ENCODE assay signal across 8 cellular contexts in the genomic region with DNA sequence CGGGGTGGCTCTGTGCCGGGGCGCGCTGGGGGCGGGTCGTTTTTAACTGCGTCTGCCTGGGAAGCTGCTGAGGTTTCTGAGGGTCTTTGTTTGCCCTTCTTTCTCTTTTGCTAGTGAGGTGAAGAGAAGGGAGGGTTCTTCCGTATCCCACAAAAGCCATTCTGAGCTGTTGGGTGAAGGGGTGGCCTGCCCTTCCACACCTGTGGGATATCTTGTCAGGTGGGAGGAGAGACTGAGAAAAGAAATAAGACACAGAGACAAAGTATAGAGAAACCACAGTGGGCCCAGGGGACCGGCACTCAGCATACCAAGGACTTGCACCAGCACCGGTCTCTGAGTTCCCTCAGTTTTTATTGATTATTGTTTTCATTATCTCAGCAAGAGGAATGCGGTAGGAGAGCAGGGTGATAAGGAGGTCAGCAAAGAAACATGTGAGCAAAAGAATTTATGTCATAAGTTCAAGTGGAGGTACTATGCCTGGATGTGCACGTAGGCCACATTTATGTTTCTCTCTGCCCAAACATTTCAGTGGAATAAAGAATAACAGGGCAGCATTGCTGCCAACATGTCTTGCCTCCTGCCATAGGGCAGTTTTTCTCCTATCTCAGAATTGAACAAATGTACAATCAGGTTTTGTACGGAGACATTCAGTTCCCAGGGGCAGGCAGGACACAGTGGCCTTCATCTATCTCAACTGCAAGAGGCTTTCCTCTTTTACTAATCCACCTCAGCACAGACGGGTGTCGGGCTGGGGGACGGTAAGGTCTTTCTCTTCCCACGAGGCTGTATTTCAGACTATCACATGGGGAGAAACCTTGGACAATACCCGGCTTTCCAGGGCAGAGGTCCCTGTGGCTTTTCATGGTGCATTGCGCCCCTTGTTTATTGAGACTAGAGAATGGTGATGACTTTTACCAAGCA. TPM values are rescaled to one million over a fixed set of nuclear protein-coding genes. Genes with fewer than 3 reads are reported as not detected.
A peak's percentile ranks its signal among the peaks of the same experiment; 100 is the strongest.
DNase-seq lines count a peak whose midpoint lies in the region; ATAC-seq and TF ChIP-seq lines count a peak whose summit lies in the region.

No MANE protein-coding gene starts in this region.

- peak overlapping the region; percentile 78 for H3K27ac ChIP-seq in layer of hippocampus (ENCODE audit: low read depth, low read length)
- peak overlapping the region; percentile 82 for H3K27ac ChIP-seq in temporal lobe (ENCODE audit: low read depth, low read length)

- TF ChIP-seq CTCF in astrocyte of the spinal cord (IDR thresholded peaks at IDR 0.05; ENCODE audit: low read depth, low read length) = no peak

- H3K27me3 ChIP-seq in layer of hippocampus (ENCODE audit: control insufficient read depth, insufficient read depth, low read length) = no peaks in the 10 kb centered on the region

- in situ Hi-C loops in ACHN (cut with HindIII; ENCODE audit: low pct_ligation_motif_present, low pct_unique_long_range_greater_than_20kb, low sequenced_read_pairs) (no loop called here), astrocyte of the spinal cord (cut with HindIII; ENCODE audit: low sequenced_read_pairs) (no loop called here)

- DNase-seq in ACHN (peak; percentile 33), astrocyte of the spinal cord (ENCODE audit: low read depth, low spot score) (no peak), H4 (ENCODE audit: low spot score) (no peak), epidermal melanocyte (ENCODE audit: insufficient read length, low spot score) (no peak)

- H3K4me3 ChIP-seq in astrocyte of the spinal cord (ENCODE audit: low read depth, low read length) = peak overlapping the region; percentile 65

- ATAC-seq in GM19328 (IDR thresholded peaks at IDR 0.05; ENCODE audit: unreplicated experiment) (peak; percentile 20), HG03378 (IDR thresholded peaks at IDR 0.05; ENCODE audit: unreplicated experiment) (peak; percentile 56)

RNA-seq across cellular contexts. Expression of a gene that starts 1.0 kb away (rescaled TPM):
- 10.1 TPM for total RNA-seq in temporal lobe
- 8.3 and 9.6 TPM in 2 replicates for total RNA-seq in H4 (2014; rRNA removed; shearing (Covaris generic))

RNA-seq across cellular contexts. Expression of a gene that starts 48.1 kb away (rescaled TPM):
- total RNA-seq in temporal lobe = 18.9 TPM
- 5.2 and 5.3 TPM in 2 replicates for total RNA-seq in H4 (2014; rRNA removed; shearing (Covaris generic))
